In genomic region chr21:38384246-38384576, GRCh38 we compare ENCODE assay signal across 24 cellular contexts.
DNase-seq lines count a peak whose midpoint lies in the region; ATAC-seq, FAIRE-seq and TF ChIP-seq lines count a peak whose summit lies in the region.
"Had no signal": no experiment of that assay in that cellular context is flagged by ENCODE, and none has a peak within 500 bp of the region (broad histone marks: within the 10 kb centered on the region; RNA-seq: fewer than 3 reads in every experiment).

No MANE protein-coding gene starts in this region.

- TF ChIP-seq POLR2A in H1 (IDR thresholded peaks at IDR 0.05; ENCODE audit: control extremely low read depth in 1 of 2, low read depth in 2 of 2, low read length in 2 of 2) (no peak), sigmoid colon (IDR thresholded peaks at IDR 0.05) (no peak)

- 0 out of 2 replicates have a peak overlapping the region, but pooled peaks have one; percentile 56 for H2AFZ ChIP-seq in H1 (ENCODE audit: low read length)
- H2AFZ ChIP-seq: GM23338, PC-9 had no signal

- no peak overlapping the region for H4K8ac ChIP-seq in H1 (ENCODE audit: extremely low read depth, insufficient read depth, low read length)

- no peak overlapping the region for H2BK120ac ChIP-seq in H1 (replicated peaks; ENCODE audit: low read depth, low read length)

- H3K23ac ChIP-seq in H1 (ENCODE audit: insufficient read length): no peak overlapping the region

- H3K27me3 ChIP-seq in H1 (replicated peaks in 1 of 4; ENCODE audit: control insufficient read depth in 3 of 4, extremely low read depth in 1 of 4, insufficient read depth in 3 of 4, low read length in 3 of 4) (no peaks in the 10 kb centered on the region), thoracic aorta (replicated peaks; ENCODE audit: insufficient read depth) (no peaks in the 10 kb centered on the region), sigmoid colon (no peaks in the 10 kb centered on the region)
- H3K27me3 ChIP-seq: SJCRH30 had no signal

- no peak overlapping the region for H3K18ac ChIP-seq in H1 (ENCODE audit: extremely low read depth, low read length)

- no peak overlapping the region for H3K4me2 ChIP-seq in H1 (ENCODE audit: insufficient read depth in 1 of 2, low read depth in 2 of 2, low read length in 2 of 2)
- H3K4me2 ChIP-seq: GM23338, PC-9 had no signal

- no peak overlapping the region for H2BK20ac ChIP-seq in H1 (ENCODE audit: low read length)

- no peak overlapping the region for H4K91ac ChIP-seq in H1 (replicated peaks; ENCODE audit: insufficient read length, low read length)

- no peak overlapping the region for H2BK15ac ChIP-seq in H1 (ENCODE audit: low read length)

- H3K23me2 ChIP-seq in H1 (ENCODE audit: low read depth, low read length): no peaks in the 10 kb centered on the region

- TF ChIP-seq CTCF in H1 (IDR thresholded peaks at IDR 0.05; ENCODE audit: control extremely low read depth in 1 of 3, insufficient read depth in 1 of 3, low read depth in 1 of 3, low read length in 3 of 3): no peak
- no peak for TF ChIP-seq CTCF in thoracic aorta (IDR thresholded peaks at IDR 0.05)
- no peak for TF ChIP-seq CTCF in sigmoid colon (IDR thresholded peaks at IDR 0.05)

- no peak overlapping the region for H3K4ac ChIP-seq in H1 (replicated peaks; ENCODE audit: insufficient read length, low read depth, low read length)

- no peak overlapping the region for H3K9ac ChIP-seq in H1 (replicated peaks in 1 of 4; ENCODE audit: extremely low read depth in 1 of 4, low read depth in 3 of 4, low read length in 3 of 4)

- H3K27ac ChIP-seq in KOPT-K1 (ENCODE audit: low read depth, low read length, poor library complexity, severe bottlenecking) (peak overlapping the region; percentile 97), H1 (ENCODE audit: low read depth, low read length) (no peak overlapping the region), thoracic aorta (peak overlapping the region; percentile 35 to 40), sigmoid colon (no peak overlapping the region)
- H3K27ac ChIP-seq: PC-9, SJCRH30 had no signal

- 95% methylated on average over 8 of the region's 8 CpGs; no CpG with 5 or more reads in 1 of the 2 experiments for WGBS in H1 (ENCODE audit: extremely low coverage in 1 of 2, insufficient coverage in 1 of 2, insufficient read length in 1 of 2, insufficient replicate concordance in 2 of 2, low coverage in 1 of 2, low lambda C conversion rate in 2 of 2, missing lambda C conversion rate in 1 of 2), 2 experiments
- 30 to 72% methylated on average over 8 of the region's 8 CpGs for WGBS in sigmoid colon, 2 donors

- intact Hi-C loops in sigmoid colon (cut with DNase I): no loop called here

- H2BK5ac ChIP-seq in H1 (ENCODE audit: low read depth, low read length): no peak overlapping the region

- H3K14ac ChIP-seq in H1 (ENCODE audit: insufficient read length): no peak overlapping the region

- no peak overlapping the region for H3K4me3 ChIP-seq in H1 (ENCODE audit: extremely low read depth in 1 of 4, insufficient read depth in 2 of 4, low read depth in 3 of 4, low read length in 4 of 4)
- H3K4me3 ChIP-seq in thoracic aorta: peak overlapping the region; percentile 33
- no peak overlapping the region for H3K4me3 ChIP-seq in sigmoid colon
- H3K4me3 ChIP-seq: GM23338, HAP-1, PC-9, SJCRH30 had no signal

- no peaks in the 10 kb centered on the region for H3K9me3 ChIP-seq in KOPT-K1 (ENCODE audit: insufficient read depth, low read length, poor library complexity, severe bottlenecking)
- no peaks in the 10 kb centered on the region for H3K9me3 ChIP-seq in H1 (ENCODE audit: insufficient read depth in 2 of 2, low read depth in 1 of 2, low read length in 1 of 2)
- no peaks in the 10 kb centered on the region for H3K9me3 ChIP-seq in thoracic aorta
- H3K9me3 ChIP-seq in sigmoid colon: no peaks in the 10 kb centered on the region
- H3K9me3 ChIP-seq: HAP-1, SJCRH30 had no signal

- no peak for TF ChIP-seq EP300 in H1 (IDR thresholded peaks at IDR 0.05; ENCODE audit: borderline replicate concordance in 1 of 2, low read depth in 2 of 2, low read length in 2 of 2)
- TF ChIP-seq EP300 in sigmoid colon (IDR thresholded peaks at IDR 0.05): no peak

- H4K20me1 ChIP-seq in H1 (replicated peaks in 1 of 2; ENCODE audit: control insufficient read depth in 1 of 2, insufficient read depth in 2 of 2, low read length in 2 of 2): no peaks in the 10 kb centered on the region

- DNase-seq in CD1c-positive myeloid dendritic cell (ENCODE audit: extremely low spot score) (peak; percentile 7), H1 (ENCODE audit: low read depth in 1 of 2, low spot score in 2 of 2) (no peak), thoracic aorta (ENCODE audit: low spot score) (no peak), sigmoid colon (no peak), COR-L47 (lab: John Stamatoyannopoulos, UW) (no peak), NCI-H1048 (lab: John Stamatoyannopoulos, UW) (no peak)
- DNase-seq: CD4-positive, CD25-positive, alpha-beta regulatory T cell; DMS53; HFFc6; NCI-H1105 treated with DMSO at 0.1 percent for 48 hours; NCI-H146; NCI-H1930; NCI-H2107; NCI-H446; NCI-H526; PC-9; SJCRH30 had no signal

- CTCF ChIA-PET in H1 (lab: Charles Lee; ENCODE audit: partially characterized antibody): interaction anchor here (1.1 to 1.3 kb wide), 2 partner anchors 11 to 65 kb away, joined by 3 to 6 read pairs; no protein-coding TSS in a partner anchor

- no peak overlapping the region for H2AK5ac ChIP-seq in H1 (ENCODE audit: low read depth, low read length)

- H3K4me1 ChIP-seq in H1 (replicated peaks in 1 of 4; ENCODE audit: control insufficient read depth in 3 of 4, insufficient read depth in 4 of 4, low read length in 3 of 4) (no peaks in the 10 kb centered on the region), thoracic aorta (ENCODE audit: control insufficient read depth in 1 of 2, low read depth in 2 of 2) (peaks cover 14 to 69% of the 10 kb centered on the region in 2 donors), sigmoid colon (peaks cover 0 to 5% (median 0%) of the 10 kb centered on the region in 4 donors)
- H3K4me1 ChIP-seq: HAP-1, SJCRH30 had no signal

- no peak for TF ChIP-seq RAD21 in H1 (IDR thresholded peaks at IDR 0.05 in 1 of 2, conservative IDR thresholded peaks at IDR 0.05 in 1 of 2; ENCODE audit: low read depth in 2 of 2, low read length in 2 of 2)

- FAIRE-seq in H1 (lab: Jason Lieb, UNC): no peak
- FAIRE-seq: G401.6, GM12891 had no signal

- POLR2A ChIA-PET in H1 (lab: Charles Lee; ENCODE audit: partially characterized antibody): no interaction called here

- no peak overlapping the region for H4K5ac ChIP-seq in H1 (ENCODE audit: insufficient read length, low read depth, low read length)

- H3K56ac ChIP-seq in H1 (replicated peaks; ENCODE audit: insufficient read length, low read depth, low read length): no peak overlapping the region

- H3K79me1 ChIP-seq in H1 (ENCODE audit: low read depth, low read length): no peaks in the 10 kb centered on the region

- H3K79me2 ChIP-seq in H1 (ENCODE audit: control insufficient read depth in 1 of 2, insufficient read depth in 2 of 2, low read length in 2 of 2): no peaks in the 10 kb centered on the region

- ATAC-seq in thoracic aorta (ENCODE audit: insufficient number of reproducible peaks, low FRiP score, low read depth): no peak
- ATAC-seq: GM23338, Right ventricle myocardium inferior, SK-N-SH treated with all-trans-retinoic acid at 6 μM for 48 hours had no signal

- H2BK12ac ChIP-seq in H1 (ENCODE audit: low read depth, low read length): no peak overlapping the region

- H3K36me3 ChIP-seq in KOPT-K1 (ENCODE audit: insufficient read depth, low read length): peaks cover 32% of the 10 kb centered on the region
- H3K36me3 ChIP-seq in H1 (ENCODE audit: control insufficient read depth in 2 of 4, insufficient read depth in 4 of 4, low read length in 3 of 4): no peaks in the 10 kb centered on the region
- H3K36me3 ChIP-seq in thoracic aorta: peaks cover 17% of the 10 kb centered on the region
- H3K36me3 ChIP-seq in sigmoid colon: no peaks in the 10 kb centered on the region
- H3K36me3 ChIP-seq: HAP-1, SJCRH30 had no signal

TF ChIP-seq in H1, 55 proteins besides CTCF, POLR2A, EP300 and RAD21:
- TF ChIP-seq KDM5A (IDR thresholded peaks at IDR 0.05; ENCODE audit: low read length) (no peak), BACH1 (IDR thresholded peaks at IDR 0.05; ENCODE audit: low read length) (no peak), SIRT6 (IDR thresholded peaks at IDR 0.05; ENCODE audit: low read length) (no peak), GABPA (IDR thresholded peaks at IDR 0.05; ENCODE audit: borderline replicate concordance, insufficient read depth, low read length) (no peak), ATF3 (IDR thresholded peaks at IDR 0.05; ENCODE audit: insufficient read depth, low read depth, low read length) (no peak), BCL11A (IDR thresholded peaks at IDR 0.05; ENCODE audit: low read depth in 2 of 2, low read length in 2 of 2) (no peak), HDAC2 (IDR thresholded peaks at IDR 0.05; ENCODE audit: borderline replicate concordance in 1 of 2, low read depth in 2 of 2, low read length in 2 of 2) (no peak), FOSL1 (IDR thresholded peaks at IDR 0.05; ENCODE audit: insufficient read depth, low read depth, low read length) (no peak), GTF2F1 (IDR thresholded peaks at IDR 0.05; ENCODE audit: borderline replicate concordance, low read depth, low read length) (no peak), POU5F1 (IDR thresholded peaks at IDR 0.05; ENCODE audit: low read depth, low read length) (no peak)

Comparison
In these comparisons a context has a peak if more than half of its experiments do, and no peak if none do; other contexts are left out.
1. H3K27ac ChIP-seq: peak in KOPT-K1 (single experiment) and thoracic aorta (2 of 2); none in H1 (single experiment) and sigmoid colon (0 of 4).